In the genomic region with DNA sequence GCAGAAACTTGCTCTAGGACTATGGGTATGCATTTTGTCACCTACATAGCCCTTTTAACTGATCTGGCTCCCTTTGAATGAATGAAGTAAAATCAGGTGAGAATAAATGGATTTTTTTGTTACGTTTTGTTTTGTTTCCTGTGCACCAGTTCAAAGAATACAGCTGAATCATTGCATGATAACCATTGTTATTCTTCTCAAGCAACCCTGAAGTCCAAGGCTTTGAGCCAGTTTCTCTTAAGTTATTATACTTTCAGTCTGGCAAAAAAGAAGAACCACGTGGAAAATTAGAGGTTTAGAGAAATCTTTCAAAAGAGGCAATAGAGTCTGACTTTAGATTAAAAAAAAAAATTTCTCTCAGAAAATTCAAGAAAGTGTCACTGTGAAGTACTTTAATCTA, we compare ENCODE assay signal across 21 cellular contexts.
"Had no signal": no experiment of that assay in that cellular context is flagged by ENCODE, and none has a peak within 500 bp of the region (broad histone marks: within the 10 kb centered on the region; RNA-seq: fewer than 3 reads in every experiment).

No MANE protein-coding gene starts in this region.

- H3K4me1 Mint-ChIP-seq: immature natural killer cell, natural killer cell had no signal

- H3K27ac Mint-ChIP-seq: effector memory CD8-positive, alpha-beta T cell; immature natural killer cell; natural killer cell had no signal

- H3K36me3 Mint-ChIP-seq: immature natural killer cell, natural killer cell had no signal

- ATAC-seq: effector memory CD8-positive, alpha-beta T cell; left ventricle myocardium superior; lower lobe of right lung; natural killer cell; psoas muscle; right lobe of liver had no signal

- H3K36me3 ChIP-seq: lower lobe of right lung, ovary, right lobe of liver, stomach, thyroid gland had no signal

- DNase-seq: cortex of kidney; effector memory CD8-positive, alpha-beta T cell; hypothalamus; immature natural killer cell; left ventricle myocardium superior; lower lobe of right lung; natural killer cell; occipital lobe; ovary; posterior cingulate gyrus; psoas muscle; right lobe of liver; stimulated activated CD4-positive, alpha-beta T cell treated with anti-CD3 and anti-CD28 coated beads, Interleukin-12 subunit alpha, Interleukin-12 subunit beta, amount 100 ng/mL, for 4 hours; stimulated activated CD4-positive, alpha-beta T cell treated with anti-CD3 and anti-CD28 coated beads, Interleukin-1b, Interleukin-23, amount 100 ng/mL, for 48 hours; stimulated activated CD4-positive, alpha-beta T cell treated with anti-CD3 and anti-CD28 coated beads, Interleukin-4, amount 100 ng/mL, for 1 hour; stimulated activated CD8-positive, alpha-beta memory T cell treated with anti-CD3 and anti-CD28 coated beads, Interleukin-4, amount 100 ng/mL, for 48 hours; stimulated activated naive CD4-positive, alpha-beta T cell treated with Interleukin-2 at 50 U/mL for 16 hours; stomach; thyroid gland; trophoblast cell had no signal

- H3K9me3 ChIP-seq: lower lobe of right lung, ovary, psoas muscle, right lobe of liver, thyroid gland had no signal

- H3K27ac ChIP-seq: lower lobe of right lung, ovary, psoas muscle, right lobe of liver, stomach, thyroid gland had no signal

- H3K4me2 ChIP-seq: smooth muscle cell had no signal

- H3K4me1 ChIP-seq: lower lobe of right lung, psoas muscle, right lobe of liver, stomach, thyroid gland had no signal

- H3K4me3 ChIP-seq: lower lobe of right lung, ovary, psoas muscle, right lobe of liver, smooth muscle cell, stomach, thyroid gland had no signal

- H3K27me3 ChIP-seq: ovary, right lobe of liver, stomach, thyroid gland had no signal

- H3K27me3 Mint-ChIP-seq: effector memory CD8-positive, alpha-beta T cell had no signal

- H3K4me3 Mint-ChIP-seq: effector memory CD8-positive, alpha-beta T cell; immature natural killer cell; natural killer cell had no signal
